Comparison of ENCODE assay signal across 15 cellular contexts in genomic region chr10:126684171-126684745, GRCh38. TPM values are rescaled to one million over a fixed set of nuclear protein-coding genes. Genes with fewer than 3 reads are reported as not detected.
"Had no signal": no experiment of that assay in that cellular context is flagged by ENCODE, and none has a peak within 500 bp of the region (broad histone marks: within the 10 kb centered on the region; RNA-seq: fewer than 3 reads in every experiment).

No MANE protein-coding gene starts in this region.

- ATAC-seq: activated CD4-positive, CD25-positive, alpha-beta regulatory T cell treated with anti-CD3 and anti-CD28 coated beads, Interleukin-2, amount 50 U/mL, for 24 hours; activated naive CD4-positive, alpha-beta T cell treated with anti-CD3 and anti-CD28 coated beads, Interleukin-2, amount 50 U/mL, for 72 hours; foreskin keratinocyte; left lobe of liver; psoas muscle; stimulated activated naive CD8-positive, alpha-beta T cell treated with anti-CD3 and anti-CD28 coated beads, Interleukin-15, Interleukin-2, amounts not matched to agents 100 U/mL and 50 U/mL, for 24 hours; upper lobe of right lung had no signal

- H3K4me3 ChIP-seq: dorsolateral prefrontal cortex, esophagus squamous epithelium, psoas muscle, upper lobe of right lung had no signal

- H3K4me1 ChIP-seq: esophagus squamous epithelium, foreskin keratinocyte, psoas muscle, upper lobe of right lung had no signal

- DNase-seq: activated CD4-positive, alpha-beta T cell treated with anti-CD3 and anti-CD28 coated beads, Interleukin-2, amount 50 U/mL, for 4 hours; activated effector memory CD4-positive, alpha-beta T cell treated with anti-CD3 and anti-CD28 coated beads, Interleukin-2, amount 50 U/mL, for 16 hours; activated T-cell treated with anti-CD3 and anti-CD28 coated beads, Interleukin-2, amount 50 U/mL, for 1 hour; dorsolateral prefrontal cortex; esophagus squamous epithelium; foreskin keratinocyte; head of caudate nucleus; psoas muscle; stimulated activated CD4-positive, alpha-beta T cell treated with anti-CD3 and anti-CD28 coated beads, Interleukin-12 subunit alpha, Interleukin-12 subunit beta, amount 100 ng/mL, for 4 hours; stimulated activated naive CD8-positive, alpha-beta T cell treated with anti-CD3 and anti-CD28 coated beads, Interleukin-15, Interleukin-2, amounts not matched to agents 100 U/mL and 50 U/mL, for 24 hours; upper lobe of right lung had no signal

- H3K27ac ChIP-seq: dorsolateral prefrontal cortex, esophagus squamous epithelium, foreskin keratinocyte, psoas muscle, upper lobe of right lung had no signal

- H3K27me3 ChIP-seq: dorsolateral prefrontal cortex, esophagus squamous epithelium, foreskin keratinocyte, upper lobe of right lung had no signal

- H3K9me3 ChIP-seq: esophagus squamous epithelium, psoas muscle, upper lobe of right lung had no signal

- H3K36me3 ChIP-seq: esophagus squamous epithelium, upper lobe of right lung had no signal

RNA-seq across cellular contexts. Expression of gene C10orf90, which starts 13.8 kb away (rescaled TPM):
- total RNA-seq: activated naive CD4-positive, alpha-beta T cell treated with anti-CD3 and anti-CD28 coated beads, Interleukin-2, amount 50 U/mL, for 72 hours; chondrocyte; foreskin keratinocyte; upper lobe of right lung had no signal
- polyA plus RNA-seq: foreskin keratinocyte had no signal
